ENCODE assay signal across 14 cellular contexts in the genomic region with DNA sequence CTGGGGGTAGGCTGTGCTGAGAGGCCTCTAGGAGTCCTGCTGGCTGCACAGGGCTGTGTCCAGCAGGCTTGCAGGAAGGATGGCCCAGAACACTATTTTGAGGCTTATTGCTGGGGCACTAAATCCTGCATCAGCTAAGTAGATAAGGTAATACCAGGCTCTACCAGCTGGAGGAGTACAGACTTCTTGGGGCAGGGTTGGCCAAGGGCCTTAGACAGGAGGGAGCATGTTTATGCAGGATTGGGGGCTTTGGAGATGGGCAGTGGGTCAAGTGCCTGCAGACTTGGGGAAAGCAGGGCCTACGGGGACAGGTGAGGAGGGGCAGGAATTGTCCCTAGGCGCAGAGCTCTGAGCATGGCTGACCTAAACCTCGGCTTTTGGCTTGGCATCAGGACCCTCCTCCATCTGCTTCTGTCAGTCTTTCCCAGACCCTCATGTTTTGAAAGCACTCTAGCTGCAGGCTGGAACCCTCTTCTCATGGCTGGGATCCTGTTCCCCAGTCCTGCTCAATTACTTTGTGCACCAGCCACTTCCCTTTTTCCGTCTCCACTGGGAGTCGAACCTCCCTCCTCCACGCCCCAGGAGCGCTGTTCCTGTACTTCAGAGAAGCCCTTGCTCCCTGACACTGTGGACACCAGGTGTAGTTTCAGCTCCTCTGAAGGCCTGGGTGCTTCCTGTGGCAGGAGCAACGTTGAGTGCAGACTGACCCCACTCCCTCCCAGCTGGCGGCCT.
DNase-seq lines count a peak whose midpoint lies in the region; TF ChIP-seq lines count a peak whose summit lies in the region.
"Had no signal": no experiment of that assay in that cellular context is flagged by ENCODE, and none has a peak within 500 bp of the region (broad histone marks: within the 10 kb centered on the region; RNA-seq: fewer than 3 reads in every experiment).

No MANE protein-coding gene starts in this region.

- H3K18ac ChIP-seq in neuronal stem cell (ENCODE audit: low read length), result peak overlapping the region; percentile 69

- H3K4me3 ChIP-seq in neuronal stem cell (ENCODE audit: low read length in 2 of 2), result no peak overlapping the region
- H3K4me3 ChIP-seq: gastrocnemius medialis, lower lobe of right lung, right atrium auricular region, upper lobe of left lung had no signal

- peak; percentile 50 for TF ChIP-seq CTCF in chondrocyte (IDR thresholded peaks at IDR 0.05)

- H3K27ac ChIP-seq in neuronal stem cell (replicated peaks; ENCODE audit: low read length), result no peak overlapping the region
- H3K27ac ChIP-seq in substantia nigra (ENCODE audit: low read depth, low read length, poor library complexity, severe bottlenecking), result no peak overlapping the region
- H3K27ac ChIP-seq: gastrocnemius medialis, lower lobe of right lung, right atrium auricular region, upper lobe of left lung had no signal

- peaks cover 9% of the 10 kb centered on the region for H3K9me3 Mint-ChIP-seq in chondrocyte (ENCODE audit: low read depth)
- peaks cover 6% of the 10 kb centered on the region for H3K9me3 Mint-ChIP-seq in activated T-cell treated with anti-CD3 and anti-CD28 coated beads, Interleukin-2, amount 50 U/mL, for 24 hours
- H3K9me3 Mint-ChIP-seq: activated T-helper 1 cell treated with anti-CD3 and anti-CD28 coated beads, Interleukin-12 subunit alpha, Interleukin-12 subunit beta, Interleukin-2, Interleukin-4 antibody, amounts not matched to agents 30 ng/mL and 10 ng/mL and 1 ng/mL, durations not matched to agents 14 hours and 24 hours and 36 hours had no signal

- H4K8ac ChIP-seq in neuronal stem cell (ENCODE audit: low read depth, low read length), result no peak overlapping the region

- H3K36me3 ChIP-seq in neuronal stem cell (replicated peaks in 1 of 2; ENCODE audit: control insufficient read depth in 2 of 2, insufficient read depth in 2 of 2, low read length in 2 of 2), result no peaks in the 10 kb centered on the region
- H3K36me3 ChIP-seq: gastrocnemius medialis, lower lobe of right lung, right atrium auricular region, upper lobe of left lung had no signal

- no peaks in the 10 kb centered on the region for H3K79me1 ChIP-seq in neuronal stem cell (ENCODE audit: low read depth, low read length)

- H3K4me1 Mint-ChIP-seq in chondrocyte (ENCODE audit: low read depth), result peaks cover 14% of the 10 kb centered on the region
- H3K4me1 Mint-ChIP-seq in activated T-cell treated with anti-CD3 and anti-CD28 coated beads, Interleukin-2, amount 50 U/mL, for 24 hours (ENCODE audit: low read depth), result no peaks in the 10 kb centered on the region

- no CpG with 5 or more reads among the region's 9 CpGs for WGBS in neuronal stem cell (ENCODE audit: extremely low coverage in 2 of 2, insufficient read length in 2 of 2, insufficient replicate concordance in 1 of 2), 2 donors

- H2BK5ac ChIP-seq in neuronal stem cell (ENCODE audit: low read length), result no peak overlapping the region

- no peak overlapping the region for H2BK15ac ChIP-seq in neuronal stem cell (ENCODE audit: low read length)

- H3K4ac ChIP-seq in neuronal stem cell (ENCODE audit: low read length), result no peak overlapping the region

- peaks cover 0 to 14% (median 0%) of the 10 kb centered on the region in 3 experiments for H3K27me3 ChIP-seq in neuronal stem cell (ENCODE audit: control insufficient read depth in 3 of 3, insufficient read depth in 3 of 3, low read depth in 1 of 3, low read length in 3 of 3)
- H3K27me3 ChIP-seq: gastrocnemius medialis, right atrium auricular region, upper lobe of left lung had no signal

- DNase-seq in DMS53 (lab: John Stamatoyannopoulos, UW) (peak; percentile 34), DMS53 treated with DMSO at 0.1 percent for 48 hours (lab: John Stamatoyannopoulos, UW; ENCODE audit: unreplicated experiment) (no peak), NAMALWA (ENCODE audit: low spot score) (peak; percentile 21), chondrocyte (ENCODE audit: low spot score) (no peak), neuronal stem cell (ENCODE audit: low spot score) (no peak), substantia nigra (lab: John Stamatoyannopoulos, UW) (no peak), occipital lobe (lab: John Stamatoyannopoulos, UW) (no peak)
- DNase-seq in activated T-cell treated with anti-CD3 and anti-CD28 coated beads, Interleukin-2, amount 50 U/mL, for 24 hours, result no peak
- DNase-seq: caudate nucleus, gastrocnemius medialis, lower lobe of right lung, upper lobe of left lung had no signal

- H3K4me3 Mint-ChIP-seq in chondrocyte (ENCODE audit: unreplicated experiment), result no peak overlapping the region
- no peak overlapping the region for H3K4me3 Mint-ChIP-seq in activated T-cell treated with anti-CD3 and anti-CD28 coated beads, Interleukin-2, amount 50 U/mL, for 24 hours
- H3K4me3 Mint-ChIP-seq: activated T-helper 1 cell treated with anti-CD3 and anti-CD28 coated beads, Interleukin-12 subunit alpha, Interleukin-12 subunit beta, Interleukin-2, Interleukin-4 antibody, amounts not matched to agents 30 ng/mL and 10 ng/mL and 1 ng/mL, durations not matched to agents 14 hours and 24 hours and 36 hours had no signal

- peaks cover 2% of the 10 kb centered on the region for H3K36me3 Mint-ChIP-seq in chondrocyte (ENCODE audit: low read depth)
- no peaks in the 10 kb centered on the region for H3K36me3 Mint-ChIP-seq in activated T-cell treated with anti-CD3 and anti-CD28 coated beads, Interleukin-2, amount 50 U/mL, for 24 hours (ENCODE audit: low read depth)

- H3K4me2 ChIP-seq in neuronal stem cell (ENCODE audit: insufficient read depth, low read length, poor library complexity, severe bottlenecking), result no peak overlapping the region

- no peak overlapping the region for H3K27ac Mint-ChIP-seq in chondrocyte (ENCODE audit: unreplicated experiment)
- H3K27ac Mint-ChIP-seq in activated T-cell treated with anti-CD3 and anti-CD28 coated beads, Interleukin-2, amount 50 U/mL, for 24 hours, result no peak overlapping the region
- H3K27ac Mint-ChIP-seq: activated T-helper 1 cell treated with anti-CD3 and anti-CD28 coated beads, Interleukin-12 subunit alpha, Interleukin-12 subunit beta, Interleukin-2, Interleukin-4 antibody, amounts not matched to agents 30 ng/mL and 10 ng/mL and 1 ng/mL, durations not matched to agents 14 hours and 24 hours and 36 hours had no signal

- no peak overlapping the region for H3K9ac ChIP-seq in neuronal stem cell (ENCODE audit: low read depth, low read length, poor library complexity)

- peak overlapping the region; percentile 64 for H2AFZ ChIP-seq in neuronal stem cell (ENCODE audit: low read length)

- H2BK12ac ChIP-seq in neuronal stem cell (ENCODE audit: low read length), result no peak overlapping the region

- H4K91ac ChIP-seq in neuronal stem cell (ENCODE audit: low read depth, low read length, poor library complexity), result no peak overlapping the region

- peak overlapping the region; percentile 48 for H2AK5ac ChIP-seq in neuronal stem cell (ENCODE audit: low read depth, low read length)

- H3K9me3 ChIP-seq in neuronal stem cell (replicated peaks in 1 of 2; ENCODE audit: control insufficient read depth in 2 of 2, insufficient read depth in 1 of 2, low read depth in 1 of 2, low read length in 2 of 2), result peaks cover 2 to 9% of the 10 kb centered on the region in 2 donors
- H3K9me3 ChIP-seq: gastrocnemius medialis, lower lobe of right lung had no signal

- H3K23ac ChIP-seq in neuronal stem cell (ENCODE audit: low read depth, low read length, poor library complexity), result no peak overlapping the region

- peak overlapping the region; percentile 0 for H3K14ac ChIP-seq in neuronal stem cell (ENCODE audit: low read length)

- peaks cover 0 to 9% of the 10 kb centered on the region in 2 donors for H3K4me1 ChIP-seq in neuronal stem cell (ENCODE audit: control insufficient read depth in 2 of 2, insufficient read depth in 1 of 2, low read depth in 1 of 2, low read length in 2 of 2)
- H3K4me1 ChIP-seq: gastrocnemius medialis, right atrium auricular region had no signal

- no peak overlapping the region for H2BK120ac ChIP-seq in neuronal stem cell (ENCODE audit: low read depth, low read length)

- H3K27me3 Mint-ChIP-seq in chondrocyte (ENCODE audit: low read depth), result no peaks in the 10 kb centered on the region
- peaks cover 4% of the 10 kb centered on the region for H3K27me3 Mint-ChIP-seq in activated T-cell treated with anti-CD3 and anti-CD28 coated beads, Interleukin-2, amount 50 U/mL, for 24 hours

Comparison
In these comparisons a context has a peak if more than half of its experiments do, and no peak if none do; other contexts are left out.
1. DNase-seq: peak in DMS53 (single experiment) and NAMALWA (single experiment); none in DMS53 treated with DMSO at 0.1 percent for 48 hours (single experiment), chondrocyte (single experiment), neuronal stem cell (single experiment), activated T-cell treated with anti-CD3 and anti-CD28 coated beads, Interleukin-2, amount 50 U/mL, for 24 hours (single experiment), substantia nigra (0 of 49) and occipital lobe (single experiment).